In the genomic region with DNA sequence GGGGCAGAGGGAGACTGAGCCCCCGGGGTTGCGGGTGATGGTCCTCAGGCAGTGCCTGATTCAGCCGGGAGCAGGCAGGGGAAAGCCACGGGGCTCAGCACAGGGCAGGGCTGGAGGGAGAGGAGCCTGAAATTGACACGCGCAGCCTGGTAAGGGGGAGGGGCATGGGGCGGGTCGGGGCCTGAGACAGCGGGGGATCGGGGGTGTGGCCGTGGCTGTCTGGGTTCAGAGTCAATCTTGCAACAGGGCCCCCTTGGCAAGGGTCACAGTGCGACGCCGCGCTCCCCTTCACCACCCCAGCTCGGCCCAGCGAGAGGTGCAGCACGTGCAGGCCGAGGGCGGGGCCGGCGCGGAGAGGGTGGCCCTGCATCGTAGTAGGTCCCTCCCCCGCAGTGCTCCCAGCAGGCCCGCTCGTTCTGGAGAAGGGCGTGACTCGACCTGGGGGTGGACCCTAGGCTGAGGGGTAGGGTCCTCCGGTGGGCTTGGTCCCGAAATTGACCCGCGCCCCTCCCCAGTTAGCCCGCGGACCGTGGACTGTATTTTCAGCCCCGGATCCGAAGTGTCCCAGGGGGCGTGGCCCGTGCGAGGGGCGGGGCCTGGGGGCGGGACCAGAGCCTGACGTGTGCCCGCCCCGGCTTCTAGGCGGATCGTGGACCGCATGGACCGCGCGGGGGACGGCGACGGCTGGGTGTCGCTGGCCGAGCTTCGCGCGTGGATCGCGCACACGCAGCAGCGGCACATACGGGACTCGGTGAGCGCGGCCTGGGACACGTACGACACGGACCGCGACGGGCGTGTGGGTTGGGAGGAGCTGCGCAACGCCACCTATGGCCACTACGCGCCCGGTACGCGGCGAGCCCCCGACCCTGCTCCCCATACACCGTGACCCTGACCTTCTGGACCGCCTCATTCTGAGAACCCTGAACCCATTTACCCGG, we compare ENCODE assay signal across 1 cellular context.
A peak's percentile ranks its signal among the peaks of the same experiment; 100 is the strongest.
TF ChIP-seq lines count a peak whose summit lies in the region.

No MANE protein-coding gene starts in this region.

TF ChIP-seq in K562, 482 proteins besides CTCF, POLR2A, EP300 and RAD21 (continued from another document and continues in another):
- TF ChIP-seq ATF6 (CRISPR knock-in tag; IDR thresholded peaks at IDR 0.05) (no peak), SMAD3 (CRISPR knock-in tag; conservative IDR thresholded peaks at IDR 0.05) (no peak), ZNF384 (IDR thresholded peaks at IDR 0.05; ENCODE audit: low read depth, low read length) (no peak), ZFPM2 (CRISPR knock-in tag; IDR thresholded peaks at IDR 0.05) (no peak), MCM5 (IDR thresholded peaks at IDR 0.05; ENCODE audit: low read depth) (no peak), SETDB1 (IDR thresholded peaks at IDR 0.05; ENCODE audit: low read length) (no peak), CEBPG (CRISPR knock-in tag; IDR thresholded peaks at IDR 0.05) (no peak), CEBPG (tag; conservative IDR thresholded peaks at IDR 0.05 in 1 of 2, IDR thresholded peaks at IDR 0.05 in 1 of 2) (no peak), ARID2 (IDR thresholded peaks at IDR 0.05) (no peak), ZNF280B (CRISPR knock-in tag; IDR thresholded peaks at IDR 0.05) (no peak), ZNF512 (tag; IDR thresholded peaks at IDR 0.05) (no peak), RBBP5 (IDR thresholded peaks at IDR 0.05; ENCODE audit: borderline replicate concordance, insufficient read depth, low read length, poor library complexity, severe bottlenecking) (peak; percentile 64), ZBTB8A (IDR thresholded peaks at IDR 0.05; ENCODE audit: partially characterized antibody) (no peak), THRA (IDR thresholded peaks at IDR 0.05) (no peak), PPARD (CRISPR knock-in tag; IDR thresholded peaks at IDR 0.05) (no peak), HNRNPH1 (optimal IDR thresholded peaks at IDR 0.05; ENCODE audit: low read depth, low read length) (no peak), ZNF253 (CRISPR knock-in tag; conservative IDR thresholded peaks at IDR 0.05) (no peak)
- TF ChIP-seq, protein P1, sequence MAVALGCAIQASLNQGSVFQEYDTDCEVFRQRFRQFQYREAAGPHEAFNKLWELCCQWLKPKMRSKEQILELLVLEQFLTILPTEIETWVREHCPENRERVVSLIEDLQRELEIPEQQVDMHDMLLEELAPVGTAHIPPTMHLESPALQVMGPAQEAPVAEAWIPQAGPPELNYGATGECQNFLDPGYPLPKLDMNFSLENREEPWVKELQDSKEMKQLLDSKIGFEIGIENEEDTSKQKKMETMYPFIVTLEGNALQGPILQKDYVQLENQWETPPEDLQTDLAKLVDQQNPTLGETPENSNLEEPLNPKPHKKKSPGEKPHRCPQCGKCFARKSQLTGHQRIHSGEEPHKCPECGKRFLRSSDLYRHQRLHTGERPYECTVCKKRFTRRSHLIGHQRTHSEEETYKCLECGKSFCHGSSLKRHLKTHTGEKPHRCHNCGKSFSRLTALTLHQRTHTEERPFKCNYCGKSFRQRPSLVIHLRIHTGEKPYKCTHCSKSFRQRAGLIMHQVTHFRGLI (CRISPR knock-in tag; IDR thresholded peaks at IDR 0.05), result no peak
- TF ChIP-seq, protein P2, sequence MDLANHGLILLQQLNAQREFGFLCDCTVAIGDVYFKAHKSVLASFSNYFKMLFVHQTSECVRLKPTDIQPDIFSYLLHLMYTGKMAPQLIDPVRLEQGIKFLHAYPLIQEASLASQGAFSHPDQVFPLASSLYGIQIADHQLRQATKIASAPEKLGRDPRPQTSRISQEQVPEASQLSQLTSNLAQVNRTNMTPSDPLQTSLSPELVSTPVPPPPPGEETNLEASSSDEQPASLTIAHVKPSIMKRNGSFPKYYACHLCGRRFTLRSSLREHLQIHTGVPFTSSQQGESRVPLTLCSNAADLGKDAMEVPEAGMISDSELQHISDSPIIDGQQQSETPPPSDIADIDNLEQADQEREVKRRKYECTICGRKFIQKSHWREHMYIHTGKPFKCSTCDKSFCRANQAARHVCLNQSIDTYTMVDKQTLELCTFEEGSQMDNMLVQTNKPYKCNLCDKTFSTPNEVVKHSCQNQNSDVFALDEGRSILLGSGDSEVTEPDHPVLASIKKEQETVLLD (IDR thresholded peaks at IDR 0.05), result peak; percentile 64; the same call in 1 of the 2 replicates
- TF ChIP-seq, protein P3, sequence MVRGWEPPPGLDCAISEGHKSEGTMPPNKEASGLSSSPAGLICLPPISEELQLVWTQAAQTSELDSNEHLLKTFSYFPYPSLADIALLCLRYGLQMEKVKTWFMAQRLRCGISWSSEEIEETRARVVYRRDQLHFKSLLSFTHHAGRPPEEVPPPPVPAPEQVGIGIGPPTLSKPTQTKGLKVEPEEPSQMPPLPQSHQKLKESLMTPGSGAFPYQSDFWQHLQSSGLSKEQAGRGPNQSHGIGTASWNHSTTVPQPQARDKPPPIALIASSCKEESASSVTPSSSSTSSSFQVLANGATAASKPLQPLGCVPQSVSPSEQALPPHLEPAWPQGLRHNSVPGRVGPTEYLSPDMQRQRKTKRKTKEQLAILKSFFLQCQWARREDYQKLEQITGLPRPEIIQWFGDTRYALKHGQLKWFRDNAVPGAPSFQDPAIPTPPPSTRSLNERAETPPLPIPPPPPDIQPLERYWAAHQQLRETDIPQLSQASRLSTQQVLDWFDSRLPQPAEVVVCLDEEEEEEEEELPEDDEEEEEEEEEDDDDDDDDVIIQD (CRISPR knock-in tag; IDR thresholded peaks at IDR 0.05), result no peak
- TF ChIP-seq, protein P4, sequence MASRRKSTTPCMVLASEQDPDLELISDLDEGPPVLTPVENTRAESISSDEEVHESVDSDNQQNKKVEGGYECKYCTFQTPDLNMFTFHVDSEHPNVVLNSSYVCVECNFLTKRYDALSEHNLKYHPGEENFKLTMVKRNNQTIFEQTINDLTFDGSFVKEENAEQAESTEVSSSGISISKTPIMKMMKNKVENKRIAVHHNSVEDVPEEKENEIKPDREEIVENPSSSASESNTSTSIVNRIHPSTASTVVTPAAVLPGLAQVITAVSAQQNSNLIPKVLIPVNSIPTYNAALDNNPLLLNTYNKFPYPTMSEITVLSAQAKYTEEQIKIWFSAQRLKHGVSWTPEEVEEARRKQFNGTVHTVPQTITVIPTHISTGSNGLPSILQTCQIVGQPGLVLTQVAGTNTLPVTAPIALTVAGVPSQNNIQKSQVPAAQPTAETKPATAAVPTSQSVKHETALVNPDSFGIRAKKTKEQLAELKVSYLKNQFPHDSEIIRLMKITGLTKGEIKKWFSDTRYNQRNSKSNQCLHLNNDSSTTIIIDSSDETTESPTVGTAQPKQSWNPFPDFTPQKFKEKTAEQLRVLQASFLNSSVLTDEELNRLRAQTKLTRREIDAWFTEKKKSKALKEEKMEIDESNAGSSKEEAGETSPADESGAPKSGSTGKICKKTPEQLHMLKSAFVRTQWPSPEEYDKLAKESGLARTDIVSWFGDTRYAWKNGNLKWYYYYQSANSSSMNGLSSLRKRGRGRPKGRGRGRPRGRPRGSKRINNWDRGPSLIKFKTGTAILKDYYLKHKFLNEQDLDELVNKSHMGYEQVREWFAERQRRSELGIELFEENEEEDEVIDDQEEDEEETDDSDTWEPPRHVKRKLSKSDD (conservative IDR thresholded peaks at IDR 0.05; ENCODE audit: low read length), result no peak
- TF ChIP-seq, protein P5, sequence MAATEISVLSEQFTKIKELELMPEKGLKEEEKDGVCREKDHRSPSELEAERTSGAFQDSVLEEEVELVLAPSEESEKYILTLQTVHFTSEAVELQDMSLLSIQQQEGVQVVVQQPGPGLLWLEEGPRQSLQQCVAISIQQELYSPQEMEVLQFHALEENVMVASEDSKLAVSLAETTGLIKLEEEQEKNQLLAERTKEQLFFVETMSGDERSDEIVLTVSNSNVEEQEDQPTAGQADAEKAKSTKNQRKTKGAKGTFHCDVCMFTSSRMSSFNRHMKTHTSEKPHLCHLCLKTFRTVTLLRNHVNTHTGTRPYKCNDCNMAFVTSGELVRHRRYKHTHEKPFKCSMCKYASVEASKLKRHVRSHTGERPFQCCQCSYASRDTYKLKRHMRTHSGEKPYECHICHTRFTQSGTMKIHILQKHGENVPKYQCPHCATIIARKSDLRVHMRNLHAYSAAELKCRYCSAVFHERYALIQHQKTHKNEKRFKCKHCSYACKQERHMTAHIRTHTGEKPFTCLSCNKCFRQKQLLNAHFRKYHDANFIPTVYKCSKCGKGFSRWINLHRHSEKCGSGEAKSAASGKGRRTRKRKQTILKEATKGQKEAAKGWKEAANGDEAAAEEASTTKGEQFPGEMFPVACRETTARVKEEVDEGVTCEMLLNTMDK (IDR thresholded peaks at IDR 0.05; ENCODE audit: borderline replicate concordance, insufficient read depth, low read depth, low read length, poor library complexity, severe bottlenecking), result peak; percentile 66
